Comparison of ENCODE assay signal across 8 cellular contexts in genomic region chr19:5790573-5791520, GRCh38. TPM values are rescaled to one million over a fixed set of nuclear protein-coding genes. Genes with fewer than 3 reads are reported as not detected.
A peak's percentile ranks its signal among the peaks of the same experiment; 100 is the strongest.
DNase-seq lines count a peak whose midpoint lies in the region; ATAC-seq and TF ChIP-seq lines count a peak whose summit lies in the region.

Gene DUS3L, minus strand, starts transcription at chr19:5791163. Its CDS starts 22 bp downstream, at chr19:5791141.

- H3K27me3 ChIP-seq in SK-N-SH (ENCODE audit: insufficient read depth), result no peaks in the 10 kb centered on the region

- TF ChIP-seq RAD21 in SK-N-SH (IDR thresholded peaks at IDR 0.05; ENCODE audit: low read length), result no peak

- TF ChIP-seq EP300 in SK-N-SH (IDR thresholded peaks at IDR 0.05; ENCODE audit: borderline replicate concordance in 1 of 2, low read depth in 1 of 2, low read length in 1 of 2), result no peak

- H3K27ac ChIP-seq in SK-N-SH (ENCODE audit: low read depth in 2 of 2, low read length in 1 of 2), result peak within 1 kb of the TSS; percentile 90 to 95

- peaks cover 0 to 39% of the 10 kb centered on the region in 2 experiments for H3K36me3 ChIP-seq in SK-N-SH (replicated peaks in 1 of 2; ENCODE audit: control insufficient read depth in 1 of 2, insufficient read depth in 2 of 2, low read length in 1 of 2)

- 0 out of 2 replicates have a peak, but pooled peaks cover 5% of the 10 kb centered on the region for H4K20me1 ChIP-seq in SK-N-SH (ENCODE audit: insufficient read depth)

- peaks cover 0 to 8% of the 10 kb centered on the region in 2 experiments; a peak in 1 of 4 replicates for H3K4me1 ChIP-seq in SK-N-SH (ENCODE audit: control insufficient read depth in 1 of 2, insufficient read depth in 2 of 2, low read depth in 1 of 2, low read length in 1 of 2)

- H3K4me2 ChIP-seq in SK-N-SH, result peak within 1 kb of the TSS; percentile 86

- DNase-seq in GM04504 (ENCODE audit: low read depth) (peak; percentile 94), NCI-H1048 (lab: John Stamatoyannopoulos, UW) (peak; percentile 95), SK-N-SH (peak; percentile 97), germinal center (ENCODE audit: low spot score) (peak; percentile 97), non-pigmented ciliary epithelial cell (ENCODE audit: low read depth) (peak; percentile 90), superior temporal gyrus (ENCODE audit: extremely low spot score) (peak; percentile 99)
- DNase-seq in activated naive CD4-positive, alpha-beta T cell treated with anti-CD3 and anti-CD28 coated beads, Interleukin-2, amount 50 U/mL, for 16 hours, result peak; percentile 95

- H3K79me2 ChIP-seq in SK-N-SH (ENCODE audit: insufficient read depth), result peaks cover 8% of the 10 kb centered on the region; the same call in 1 of the 2 replicates

- no peaks in the 10 kb centered on the region for H3K9me3 ChIP-seq in SK-N-SH

- H3K4me3 ChIP-seq in SK-N-SH (ENCODE audit: low read depth in 2 of 2, low read length in 1 of 2), result peak within 1 kb of the TSS; percentile 73 to 97

- TF ChIP-seq CTCF in SK-N-SH (IDR thresholded peaks at IDR 0.05), result no peak

- H3K9ac ChIP-seq in SK-N-SH, result peak within 1 kb of the TSS; percentile 92

- POLR2A ChIA-PET in SK-N-SH (lab: Yijun Ruan, JAX), result interaction anchor here (0.6 to 1.3 kb wide), 5 partner anchors 8 to 325 kb away, joined by 3 to 5 read pairs (median 3); partner anchors contain the start of genes CATSPERD, LONP1, NDUFA11 and RPL36

- CTCF ChIA-PET in SK-N-SH (lab: Yijun Ruan, JAX), result interaction anchor here (0.7 to 2.9 kb wide), 5 partner anchors 9 to 231 kb away, joined by 3 to 12 read pairs (median 4); partner anchors contain the start of gene NRTN

- H3K9me2 ChIP-seq in SK-N-SH, result no peaks in the 10 kb centered on the region

- whole genome bisulfite sequencing in SK-N-SH (ENCODE audit: low lambda C conversion rate), result 18% methylated on average over 46 of the region's 71 CpGs

- H3F3A ChIP-seq in SK-N-SH (replicated peaks; ENCODE audit: insufficient read depth), result no peaks in the 10 kb centered on the region

- H2AFZ ChIP-seq in SK-N-SH (ENCODE audit: low read depth), result peak within 1 kb of the TSS; percentile 93

- peak; percentile 83 for ATAC-seq in HG02571 (IDR thresholded peaks at IDR 0.05; ENCODE audit: unreplicated experiment)

TF ChIP-seq in SK-N-SH, 30 proteins besides CTCF, POLR2A, EP300 and RAD21:
- TF ChIP-seq ELF1 (IDR thresholded peaks at IDR 0.05) (peak; percentile 67; the same call in 1 of the 2 replicates), PBX3 (IDR thresholded peaks at IDR 0.05) (no peak), MAX (IDR thresholded peaks at IDR 0.05; ENCODE audit: low read depth) (peak; percentile 99), FOSL2 (IDR thresholded peaks at IDR 0.05; ENCODE audit: borderline replicate concordance, low read depth) (no peak), MXI1 (IDR thresholded peaks at IDR 0.05; ENCODE audit: low read depth, low read length) (peak; percentile 99), POLR2AphosphoS5 (IDR thresholded peaks at IDR 0.05; ENCODE audit: low read depth, low read length) (peak; percentile 90), NRF1 (IDR thresholded peaks at IDR 0.05; ENCODE audit: low read depth, low read length) (peak; percentile 90), SMC3 (IDR thresholded peaks at IDR 0.05; ENCODE audit: low read depth, low read length) (no peak), TAF1 (IDR thresholded peaks at IDR 0.05; ENCODE audit: borderline replicate concordance, low read depth, low read length) (peak; percentile 75; the same call in 1 of the 2 replicates), USF1 (IDR thresholded peaks at IDR 0.05; ENCODE audit: borderline replicate concordance, low read depth) (peak; percentile 88), RCOR1 (IDR thresholded peaks at IDR 0.05; ENCODE audit: low read length) (no peak), SIN3A (IDR thresholded peaks at IDR 0.05; ENCODE audit: borderline replicate concordance, low read depth, low read length) (peak; percentile 80), YY1 (IDR thresholded peaks at IDR 0.05; ENCODE audit: low read depth) (peak; percentile 60; the same call in 1 of the 2 replicates), FOXJ3 (CRISPR knock-in tag; IDR thresholded peaks at IDR 0.05) (no peak), REST (IDR thresholded peaks at IDR 0.05; ENCODE audit: low read depth, low read length) (0 out of 2 replicates have a peak, but pooled peaks have one; percentile 9), CHD2 (IDR thresholded peaks at IDR 0.05; ENCODE audit: low read length, partially characterized antibody) (peak; percentile 87), GABPA (IDR thresholded peaks at IDR 0.05; ENCODE audit: low read depth) (peak; percentile 91), USF2 (IDR thresholded peaks at IDR 0.05; ENCODE audit: borderline replicate concordance, low read depth, low read length) (peak; percentile 70; the same call in 1 of the 2 replicates), ZBTB33 (IDR thresholded peaks at IDR 0.05; ENCODE audit: borderline replicate concordance, low read depth) (peak; percentile 43; the same call in 1 of the 2 replicates), RXRA (IDR thresholded peaks at IDR 0.05; ENCODE audit: borderline replicate concordance, low read depth) (no peak), GATA2 (CRISPR knock-in tag; IDR thresholded peaks at IDR 0.05) (no peak), RFX5 (IDR thresholded peaks at IDR 0.05; ENCODE audit: low read length) (peak; percentile 72)

RNA-seq across cellular contexts. Expression of gene DUS3L, which starts in this region (rescaled TPM):
- 44.0 and 45.2 TPM in 2 replicates for polyA plus RNA-seq in SK-N-SH (2012; rRNA removed)
- 20.9 and 24.8 TPM in 2 replicates for polyA plus RNA-seq in SK-N-SH (2012; cell fraction: cytosol; rRNA removed)
- polyA plus RNA-seq in SK-N-SH (2012; cell fraction: nucleus; rRNA removed), result 151 and 182 TPM in 2 replicates

Comparison
In these comparisons a context has a peak if more than half of its experiments do, and no peak if none do; other contexts are left out.
1. Peak in every context shown above with its lines: DNase-seq, ATAC-seq, H3K4me3 ChIP-seq and H3K27ac ChIP-seq.